ENCODE assay signal across 8 cellular contexts in the genomic region with DNA sequence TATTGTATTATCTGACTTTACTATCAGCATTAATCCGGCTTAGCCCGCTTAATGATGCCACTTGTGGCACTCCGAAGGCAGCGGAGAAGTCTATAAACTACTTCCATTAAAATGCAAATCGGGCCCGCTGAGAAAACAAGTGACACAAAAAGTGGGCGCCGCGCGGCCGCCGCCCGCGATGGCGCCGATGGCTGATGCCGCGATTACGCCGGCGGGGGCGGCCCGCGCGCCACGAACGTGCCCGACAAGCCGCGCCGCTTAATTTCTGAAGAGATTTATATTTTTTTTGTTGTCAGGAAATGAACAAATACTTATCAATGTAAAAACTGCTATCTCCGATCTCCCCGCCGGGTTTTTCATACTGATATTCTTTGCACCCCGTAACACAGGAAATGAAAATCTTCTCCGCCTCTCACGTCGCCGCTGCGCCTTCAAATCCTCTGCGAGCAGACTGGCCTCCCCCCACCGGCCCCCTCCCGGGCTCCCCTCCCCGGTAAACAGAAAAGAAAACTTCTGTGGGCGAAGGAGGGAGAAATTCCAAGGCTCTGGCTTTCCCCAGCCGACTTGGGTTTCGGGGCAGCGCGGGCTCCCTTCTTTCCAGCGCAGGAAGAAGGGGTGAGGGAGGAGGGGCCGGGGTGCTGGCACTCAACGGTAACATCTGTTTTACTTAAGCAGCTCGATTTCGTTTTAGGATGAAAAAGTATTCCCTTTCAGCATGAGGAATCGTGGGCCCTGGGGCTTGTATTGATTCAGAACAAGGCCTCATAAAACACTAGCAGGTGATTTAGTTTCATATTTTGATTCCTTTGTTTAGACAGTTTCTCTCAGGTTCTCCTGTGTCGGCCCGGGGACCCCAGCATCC.
A peak's percentile ranks its signal among the peaks of the same experiment; 100 is the strongest.
DNase-seq lines count a peak whose midpoint lies in the region; ATAC-seq lines count a peak whose summit lies in the region.

No MANE protein-coding gene starts in this region.

- H3K4me1 ChIP-seq in iPS-18a (ENCODE audit: control insufficient read depth, low read depth, low read length) = peaks cover 13% of the 10 kb centered on the region

- peak; percentile 44 to 51 (median 46) for DNase-seq in T-helper 17 cell
- peak in 49 of 58 donors; percentile 10 to 77 (median 49) for DNase-seq in anterior cingulate cortex (lab: John Stamatoyannopoulos, UW)
- DNase-seq in SKM-1 treated with dmso at 0.1 percent for 144 hours (lab: John Stamatoyannopoulos, UW; ENCODE audit: unreplicated experiment) = no peak
- DNase-seq in GDM1 (lab: John Stamatoyannopoulos, UW) = no peak

- H3K27me3 ChIP-seq in iPS-18a (ENCODE audit: control insufficient read depth, insufficient read depth, low read length) = peaks cover 9% of the 10 kb centered on the region

- peaks cover 6% of the 10 kb centered on the region for H3K4me1 Mint-ChIP-seq in T-helper 17 cell

- no peaks in the 10 kb centered on the region for H3K36me3 Mint-ChIP-seq in T-helper 17 cell (ENCODE audit: low read depth)

- H3K9me3 ChIP-seq in T-helper 17 cell (ENCODE audit: control insufficient read depth, low read length, poor library complexity, severe bottlenecking) = no peaks in the 10 kb centered on the region
- H3K9me3 ChIP-seq in iPS-18a (ENCODE audit: control insufficient read depth, low read depth, low read length) = no peaks in the 10 kb centered on the region

- no peaks in the 10 kb centered on the region for H3K27me3 Mint-ChIP-seq in T-helper 17 cell

- H3K9ac ChIP-seq in iPS-18a (ENCODE audit: low read length) = peak overlapping the region; percentile 84

- H3K36me3 ChIP-seq in iPS-18a (ENCODE audit: control insufficient read depth, low read depth, low read length) = no peaks in the 10 kb centered on the region

- H3K27ac ChIP-seq in iPS-18a (ENCODE audit: low read length) (peak overlapping the region; percentile 63), skin epidermis (peak overlapping the region in 20 of 21 experiments; percentile 77 to 95 (median 89))

- ATAC-seq in GM18498 (IDR thresholded peaks at IDR 0.05; ENCODE audit: unreplicated experiment) (peak; percentile 66), HG02759 (IDR thresholded peaks at IDR 0.05; ENCODE audit: unreplicated experiment) (peak; percentile 80), T-helper 17 cell (peak; percentile 82)

- peak overlapping the region; percentile 91 for H3K27ac Mint-ChIP-seq in T-helper 17 cell

- H3K4me3 ChIP-seq in iPS-18a (ENCODE audit: low read length) (peak overlapping the region; percentile 65), skin epidermis (peak overlapping the region; percentile 35 to 66 (median 44))

- peak overlapping the region; percentile 84 for H3K4me3 Mint-ChIP-seq in T-helper 17 cell

Comparison
In these comparisons a context has a peak if more than half of its experiments do, and no peak if none do; other contexts are left out.
1. DNase-seq: peak in T-helper 17 cell (3 of 3) and anterior cingulate cortex (49 of 58); none in SKM-1 treated with dmso at 0.1 percent for 144 hours (single experiment) and GDM1 (single experiment).
2. Peak in every context shown above with its lines, with median percentiles within 50 percentile points of each other: ATAC-seq.